Comparison of ENCODE assay signal across 16 cellular contexts in genomic region chr7:57354679-57355338, GRCh38.
DNase-seq lines count a peak whose midpoint lies in the region; ATAC-seq and TF ChIP-seq lines count a peak whose summit lies in the region.
"Had no signal": no experiment of that assay in that cellular context is flagged by ENCODE, and none has a peak within 500 bp of the region (broad histone marks: within the 10 kb centered on the region; RNA-seq: fewer than 3 reads in every experiment).

No MANE protein-coding gene starts in this region.

- DNase-seq in adrenal gland, result peak; percentile 58 to 89 (median 83)
- DNase-seq in heart left ventricle, result peak in 2 of 5 donors; percentile 59 to 66
- DNase-seq in left ventricle myocardium superior, result peak; percentile 45
- no peak for DNase-seq in NCI-H524 (lab: John Stamatoyannopoulos, UW)
- DNase-seq in NCI-H1694 treated with DMSO at 0.1 percent for 48 hours (lab: John Stamatoyannopoulos, UW), result no peak
- DNase-seq in putamen (ENCODE audit: low spot score), result no peak
- DNase-seq: ACHN; BE2C; C1 segment of cervical spinal cord; CD4-positive, CD25-positive, alpha-beta regulatory T cell; CD8-positive, alpha-beta memory T cell; COR-L47; HCEC 1CT had no signal

- H3K27ac ChIP-seq in adrenal gland (peak overlapping the region; percentile 56 to 80 (median 67)), heart left ventricle (peak overlapping the region in 10 of 12 donors; percentile 48 to 76 (median 61)), liver (ENCODE audit: low read depth in 1 of 2, low read length in 2 of 2) (peak overlapping the region in 1 of 2 donors; percentile 2)
- H3K27ac ChIP-seq: HL-60 had no signal

- H3K36me3 ChIP-seq in adrenal gland (replicated peaks in 1 of 2), result no peaks in the 10 kb centered on the region
- H3K36me3 ChIP-seq in heart left ventricle, result no peaks in the 10 kb centered on the region
- no peaks in the 10 kb centered on the region for H3K36me3 ChIP-seq in liver (ENCODE audit: control insufficient read depth in 4 of 4, insufficient read depth in 3 of 4, low read depth in 1 of 4, low read length in 3 of 4)
- H3K36me3 ChIP-seq: BE2C had no signal

- 45 to 58% (median 49%) methylated on average over 12 of the region's 12 CpGs for WGBS in adrenal gland, 4 donors
- 56 to 74% (median 60%) methylated on average over 12 of the region's 12 CpGs for WGBS in heart left ventricle, 4 donors
- WGBS in liver, result 40% methylated on average over 12 of the region's 12 CpGs

- H3K4me3 ChIP-seq in adrenal gland (no peak overlapping the region), heart left ventricle (peak overlapping the region in 1 of 12 donors; percentile 5), liver (ENCODE audit: low read depth in 1 of 3, low read length in 3 of 3) (no peak overlapping the region)
- H3K4me3 ChIP-seq: GM23338 had no signal

- TF ChIP-seq CTCF in adrenal gland (IDR thresholded peaks at IDR 0.05) (no peak), heart left ventricle (IDR thresholded peaks at IDR 0.05) (no peak), liver (IDR thresholded peaks at IDR 0.05; ENCODE audit: low read depth, low read length, missing input control) (no peak)

- ATAC-seq in heart left ventricle (peak; percentile 85 to 95 (median 92)), left ventricle myocardium superior (peak; percentile 94)
- ATAC-seq: GM23338 had no signal

- intact Hi-C loops in adrenal gland (cut with DNase I), result loop anchor here in 1 of 2 donors (10.0 kb wide), 1 partner anchor 60 kb away; no protein-coding TSS in a partner anchor
- intact Hi-C loops in heart left ventricle (cut with DNase I), result loop anchor here in 1 of 10 donors (10.0 kb wide), 1 partner anchor 50 kb away; no protein-coding TSS in a partner anchor
- intact Hi-C loops in left ventricle myocardium superior (cut with micrococcal nuclease), result no loop called here

- no peaks in the 10 kb centered on the region for H3K27me3 ChIP-seq in adrenal gland
- no peaks in the 10 kb centered on the region for H3K27me3 ChIP-seq in heart left ventricle
- H3K27me3 ChIP-seq in liver (ENCODE audit: control insufficient read depth in 4 of 4, insufficient read depth in 4 of 4, low read length in 3 of 4), result no peaks in the 10 kb centered on the region
- H3K27me3 ChIP-seq: BE2C had no signal

- TF ChIP-seq RAD21 in liver (IDR thresholded peaks at IDR 0.05), result no peak

- H3K9ac ChIP-seq in liver (ENCODE audit: low read depth in 1 of 2, low read length in 2 of 2), result no peak overlapping the region

- TF ChIP-seq POLR2A in adrenal gland (IDR thresholded peaks at IDR 0.05) (peak in 1 of 2 donors; percentile 18), heart left ventricle (IDR thresholded peaks at IDR 0.05) (no peak)

- H3K4me1 ChIP-seq in adrenal gland (replicated peaks in 1 of 2), result peaks cover 3 to 4% of the 10 kb centered on the region in 2 donors
- H3K4me1 ChIP-seq in heart left ventricle, result peaks cover 0 to 5% (median 0%) of the 10 kb centered on the region in 12 donors
- H3K4me1 ChIP-seq in liver (ENCODE audit: control insufficient read depth in 4 of 4, insufficient read depth in 4 of 4, low read length in 3 of 4), result peaks cover 2 to 15% (median 9%) of the 10 kb centered on the region in 4 donors
- H3K4me1 ChIP-seq: BE2C had no signal

- H3K9me3 ChIP-seq in adrenal gland (replicated peaks in 1 of 3) (no peaks in the 10 kb centered on the region), heart left ventricle (peaks cover 0 to 30% (median 0%) of the 10 kb centered on the region in 12 donors), liver (ENCODE audit: control insufficient read depth in 4 of 4, low read length in 3 of 4) (no peaks in the 10 kb centered on the region)
- H3K9me3 ChIP-seq: BE2C had no signal

TF ChIP-seq in liver, 16 proteins besides CTCF, POLR2A, EP300 and RAD21:
- TF ChIP-seq FOXA2 (IDR thresholded peaks at IDR 0.05) (peak; percentile 24), REST (IDR thresholded peaks at IDR 0.05) (no peak), EGR1 (IDR thresholded peaks at IDR 0.05; ENCODE audit: low read depth in 2 of 2) (no peak), ZBTB33 (IDR thresholded peaks at IDR 0.05) (no peak), NR2F2 (IDR thresholded peaks at IDR 0.05) (no peak), GABPA (IDR thresholded peaks at IDR 0.05 in 1 of 2, conservative IDR thresholded peaks at IDR 0.05 in 1 of 2) (no peak), JUND (IDR thresholded peaks at IDR 0.05) (peak in 1 of 2 donors; percentile 8), ATF3 (IDR thresholded peaks at IDR 0.05) (no peak), YY1 (IDR thresholded peaks at IDR 0.05) (no peak), RXRA (IDR thresholded peaks at IDR 0.05) (peak in 1 of 2 donors; percentile 72), TAF1 (conservative IDR thresholded peaks at IDR 0.05) (no peak), HNF4G (IDR thresholded peaks at IDR 0.05) (no peak), FOXA1 (IDR thresholded peaks at IDR 0.05) (no peak), HNF4A (conservative IDR thresholded peaks at IDR 0.05) (peak in 1 of 2 donors; percentile 53), SP1 (IDR thresholded peaks at IDR 0.05) (no peak)
- TF ChIP-seq, protein P1, sequence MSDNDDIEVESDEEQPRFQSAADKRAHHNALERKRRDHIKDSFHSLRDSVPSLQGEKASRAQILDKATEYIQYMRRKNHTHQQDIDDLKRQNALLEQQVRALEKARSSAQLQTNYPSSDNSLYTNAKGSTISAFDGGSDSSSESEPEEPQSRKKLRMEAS (IDR thresholded peaks at IDR 0.05), result no peak
TF ChIP-seq in liver: peak in this region for 4.

Comparison
In these comparisons a context has a peak if more than half of its experiments do, and no peak if none do; other contexts are left out.
1. DNase-seq: peak in adrenal gland (7 of 7) and left ventricle myocardium superior (single experiment); none in NCI-H524 (0 of 2), NCI-H1694 treated with DMSO at 0.1 percent for 48 hours (single experiment) and putamen (single experiment).